ENCODE assay signal across 8 cellular contexts in the genomic region with DNA sequence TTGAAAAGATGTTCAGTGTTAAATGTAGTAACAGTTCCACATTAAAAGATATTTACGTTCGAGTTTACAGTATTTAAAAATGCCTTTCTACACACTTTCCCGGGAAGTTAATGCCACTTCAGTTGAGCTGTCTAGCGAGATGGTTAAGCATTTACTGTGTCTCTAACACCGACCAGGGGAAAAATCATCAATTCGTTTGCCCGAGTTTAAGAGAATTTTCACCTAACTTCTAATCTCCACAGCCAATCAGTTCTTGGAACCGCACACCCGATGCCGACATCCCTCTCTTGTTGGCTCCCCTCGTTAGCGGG. TPM values are rescaled to one million over a fixed set of nuclear protein-coding genes. Genes with fewer than 3 reads are reported as not detected.
A peak's percentile ranks its signal among the peaks of the same experiment; 100 is the strongest.
DNase-seq lines count a peak whose midpoint lies in the region; ATAC-seq, FAIRE-seq and TF ChIP-seq lines count a peak whose summit lies in the region.

No MANE protein-coding gene starts in this region.

- no peak for ATAC-seq in natural killer cell treated with Interleukin-12 subunit alpha and Interleukin-12 subunit beta and Interleukin-15 and Interleukin-18, amount 100 ng/mL, for 72 hours

- H3K27ac Mint-ChIP-seq in natural killer cell treated with Interleukin-12 subunit alpha and Interleukin-12 subunit beta and Interleukin-15 and Interleukin-18, amount 100 ng/mL, for 72 hours, result peak overlapping the region; percentile 83 to 99

- H3K4me3 ChIP-seq in KMS-11 (IDR thresholded peaks at IDR 0.05; ENCODE audit: insufficient read depth, low read depth, low read length), result no peak overlapping the region
- H3K4me3 ChIP-seq in colonic mucosa, result peak overlapping the region; percentile 55

- no peaks in the 10 kb centered on the region for H3K9me3 Mint-ChIP-seq in natural killer cell treated with Interleukin-12 subunit alpha and Interleukin-12 subunit beta and Interleukin-15 and Interleukin-18, amount 100 ng/mL, for 72 hours

- H3K4me3 Mint-ChIP-seq in natural killer cell treated with Interleukin-12 subunit alpha and Interleukin-12 subunit beta and Interleukin-15 and Interleukin-18, amount 100 ng/mL, for 72 hours, result peak overlapping the region; percentile 94

- FAIRE-seq in GM19239 (lab: Jason Lieb, UNC), result no peak

- H3K27me3 ChIP-seq in KMS-11 (ENCODE audit: insufficient read depth, low read depth) (no peaks in the 10 kb centered on the region), colonic mucosa (no peaks in the 10 kb centered on the region)

- DNase-seq in colonic mucosa (no peak), GM19239 (ENCODE audit: insufficient read length, low spot score) (no peak), H4 (ENCODE audit: low spot score) (no peak), NCI-H1694 (lab: John Stamatoyannopoulos, UW) (no peak), pons (ENCODE audit: low spot score) (no peak)
- DNase-seq in natural killer cell treated with Interleukin-12 subunit alpha and Interleukin-12 subunit beta and Interleukin-15 and Interleukin-18, amount 100 ng/mL, for 72 hours (ENCODE audit: low spot score), result no peak

- no peaks in the 10 kb centered on the region for H3K36me3 Mint-ChIP-seq in natural killer cell treated with Interleukin-12 subunit alpha and Interleukin-12 subunit beta and Interleukin-15 and Interleukin-18, amount 100 ng/mL, for 72 hours

- H3K4me1 Mint-ChIP-seq in natural killer cell treated with Interleukin-12 subunit alpha and Interleukin-12 subunit beta and Interleukin-15 and Interleukin-18, amount 100 ng/mL, for 72 hours (ENCODE audit: low read depth in 2 of 2), result peaks cover 45 to 58% of the 10 kb centered on the region in 2 donors

- H3K4me2 ChIP-seq in KMS-11, result peak overlapping the region; percentile 50

- H2AFZ ChIP-seq in KMS-11 (ENCODE audit: low read depth), result peak overlapping the region; percentile 49; the same call in 1 of the 2 replicates

- no peak for TF ChIP-seq CTCF in C4-2B (conservative IDR thresholded peaks at IDR 0.05)
- no peak for TF ChIP-seq CTCF in KMS-11 (conservative IDR thresholded peaks at IDR 0.05; ENCODE audit: low read depth, low read length)
- no peak for TF ChIP-seq CTCF in colonic mucosa (IDR thresholded peaks at IDR 0.05)

- H4K20me1 ChIP-seq in KMS-11 (ENCODE audit: insufficient read depth), result peaks cover 30% of the 10 kb centered on the region

- no peaks in the 10 kb centered on the region; the same call in 1 of the 2 replicates for H3K36me3 ChIP-seq in KMS-11 (ENCODE audit: insufficient read depth)
- no peaks in the 10 kb centered on the region for H3K36me3 ChIP-seq in colonic mucosa

- no peaks in the 10 kb centered on the region for H3K9me3 ChIP-seq in colonic mucosa

- H3K27me3 Mint-ChIP-seq in natural killer cell treated with Interleukin-12 subunit alpha and Interleukin-12 subunit beta and Interleukin-15 and Interleukin-18, amount 100 ng/mL, for 72 hours, result no peaks in the 10 kb centered on the region

- H3K27ac ChIP-seq in C4-2B (peak overlapping the region; percentile 94), KMS-11 (peak overlapping the region; percentile 94), colonic mucosa (peak overlapping the region; percentile 97)

- intact Hi-C loops in colonic mucosa (cut with DNase I), result loop anchor here (10.0 kb wide), 1 partner anchor 114 kb away; a partner anchor contains a TSS

- H3K4me1 ChIP-seq in KMS-11 (ENCODE audit: low read depth, poor library complexity, severe bottlenecking) (peaks cover 52% of the 10 kb centered on the region), colonic mucosa (peaks cover 14% of the 10 kb centered on the region)

- H3K9ac ChIP-seq in KMS-11 (peak overlapping the region; percentile 97; the same call in 1 of the 2 replicates), colonic mucosa (ENCODE audit: low read depth in 2 of 2, low read length in 2 of 2) (peak overlapping the region; percentile 87 to 97)

- H3K79me2 ChIP-seq in KMS-11 (ENCODE audit: insufficient read depth, low read depth), result peaks cover 56% of the 10 kb centered on the region

RNA-seq across cellular contexts. Expression of a gene that starts 58.2 kb away (rescaled TPM):
- not detected for total RNA-seq in colonic mucosa
- total RNA-seq in natural killer cell treated with Interleukin-12 subunit alpha and Interleukin-12 subunit beta and Interleukin-15 and Interleukin-18, amount 100 ng/mL, for 72 hours, result not detected
- total RNA-seq in H4 (2014; rRNA removed; shearing (Covaris generic)), result not detected in 2 replicates
